ENCODE assay signal across 1 cellular context in genomic region chr22:20572132-20572802, GRCh38.
TF ChIP-seq lines count a peak whose summit lies in the region.

No MANE protein-coding gene starts in this region.

TF ChIP-seq in K562, 482 proteins besides CTCF, POLR2A, EP300 and RAD21 (continued from another document and continues in another):
- TF ChIP-seq, protein P1, sequence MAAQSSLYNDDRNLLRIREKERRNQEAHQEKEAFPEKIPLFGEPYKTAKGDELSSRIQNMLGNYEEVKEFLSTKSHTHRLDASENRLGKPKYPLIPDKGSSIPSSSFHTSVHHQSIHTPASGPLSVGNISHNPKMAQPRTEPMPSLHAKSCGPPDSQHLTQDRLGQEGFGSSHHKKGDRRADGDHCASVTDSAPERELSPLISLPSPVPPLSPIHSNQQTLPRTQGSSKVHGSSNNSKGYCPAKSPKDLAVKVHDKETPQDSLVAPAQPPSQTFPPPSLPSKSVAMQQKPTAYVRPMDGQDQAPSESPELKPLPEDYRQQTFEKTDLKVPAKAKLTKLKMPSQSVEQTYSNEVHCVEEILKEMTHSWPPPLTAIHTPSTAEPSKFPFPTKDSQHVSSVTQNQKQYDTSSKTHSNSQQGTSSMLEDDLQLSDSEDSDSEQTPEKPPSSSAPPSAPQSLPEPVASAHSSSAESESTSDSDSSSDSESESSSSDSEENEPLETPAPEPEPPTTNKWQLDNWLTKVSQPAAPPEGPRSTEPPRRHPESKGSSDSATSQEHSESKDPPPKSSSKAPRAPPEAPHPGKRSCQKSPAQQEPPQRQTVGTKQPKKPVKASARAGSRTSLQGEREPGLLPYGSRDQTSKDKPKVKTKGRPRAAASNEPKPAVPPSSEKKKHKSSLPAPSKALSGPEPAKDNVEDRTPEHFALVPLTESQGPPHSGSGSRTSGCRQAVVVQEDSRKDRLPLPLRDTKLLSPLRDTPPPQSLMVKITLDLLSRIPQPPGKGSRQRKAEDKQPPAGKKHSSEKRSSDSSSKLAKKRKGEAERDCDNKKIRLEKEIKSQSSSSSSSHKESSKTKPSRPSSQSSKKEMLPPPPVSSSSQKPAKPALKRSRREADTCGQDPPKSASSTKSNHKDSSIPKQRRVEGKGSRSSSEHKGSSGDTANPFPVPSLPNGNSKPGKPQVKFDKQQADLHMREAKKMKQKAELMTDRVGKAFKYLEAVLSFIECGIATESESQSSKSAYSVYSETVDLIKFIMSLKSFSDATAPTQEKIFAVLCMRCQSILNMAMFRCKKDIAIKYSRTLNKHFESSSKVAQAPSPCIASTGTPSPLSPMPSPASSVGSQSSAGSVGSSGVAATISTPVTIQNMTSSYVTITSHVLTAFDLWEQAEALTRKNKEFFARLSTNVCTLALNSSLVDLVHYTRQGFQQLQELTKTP (IDR thresholded peaks at IDR 0.05; ENCODE audit: low read depth in 1 of 2, partially characterized antibody in 2 of 2): no peak
- TF ChIP-seq LEF1 (IDR thresholded peaks at IDR 0.05) (no peak), NR1H2 (CRISPR knock-in tag; IDR thresholded peaks at IDR 0.05) (peak; percentile 86; the same call in 1 of the 2 replicates), ZNF449 (CRISPR knock-in tag; IDR thresholded peaks at IDR 0.05) (no peak), ZFPM2 (CRISPR knock-in tag; IDR thresholded peaks at IDR 0.05) (0 out of 2 replicates have a peak, but pooled peaks have one; percentile 40), ZBTB7A (IDR thresholded peaks at IDR 0.05; ENCODE audit: borderline replicate concordance, control insufficient read depth, low read depth, low read length) (no peak), JUNB (CRISPR knock-in tag; conservative IDR thresholded peaks at IDR 0.05) (no peak), IRF1 (CRISPR knock-in tag; IDR thresholded peaks at IDR 0.05; ENCODE audit: borderline replicate concordance) (no peak), ZNF699 (CRISPR knock-in tag; IDR thresholded peaks at IDR 0.05; ENCODE audit: insufficient replicate concordance) (peak; percentile 44), ZNF431 (CRISPR knock-in tag; IDR thresholded peaks at IDR 0.05) (no peak), KAT8 (IDR thresholded peaks at IDR 0.05; ENCODE audit: low read depth) (no peak), ZBTB43 (CRISPR knock-in tag; IDR thresholded peaks at IDR 0.05) (no peak), PHTF2 (CRISPR knock-in tag; IDR thresholded peaks at IDR 0.05) (no peak), NR2C1 (IDR thresholded peaks at IDR 0.05) (no peak), NR2C1 (tag; IDR thresholded peaks at IDR 0.05) (no peak), RCOR1 (IDR thresholded peaks at IDR 0.05; ENCODE audit: borderline replicate concordance in 1 of 2, low read depth in 2 of 2, low read length in 2 of 2) (no peak), FOXM1 (IDR thresholded peaks at IDR 0.05; ENCODE audit: low read depth) (no peak), FOXM1 (CRISPR knock-in tag; IDR thresholded peaks at IDR 0.05; ENCODE audit: low read depth) (no peak), CEBPG (CRISPR knock-in tag; IDR thresholded peaks at IDR 0.05) (no peak; the same call in 1 of the 2 replicates), CEBPG (tag; conservative IDR thresholded peaks at IDR 0.05 in 1 of 2, IDR thresholded peaks at IDR 0.05 in 1 of 2) (no peak), ESRRB (CRISPR knock-in tag; IDR thresholded peaks at IDR 0.05; ENCODE audit: borderline replicate concordance) (no peak), SUPT5H (IDR thresholded peaks at IDR 0.05) (0 out of 2 replicates have a peak, but pooled peaks have one; percentile 12), GABPB2 (CRISPR knock-in tag; conservative IDR thresholded peaks at IDR 0.05) (no peak), NONO (IDR thresholded peaks at IDR 0.05; ENCODE audit: low read depth in 2 of 2, low read length in 1 of 2) (no peak), ZNF324 (CRISPR knock-in tag; IDR thresholded peaks at IDR 0.05) (no peak), YY1 (IDR thresholded peaks at IDR 0.05; ENCODE audit: borderline replicate concordance in 1 of 3, control insufficient read depth in 1 of 3, extremely low read depth in 1 of 3, insufficient read depth in 3 of 3, insufficient read length in 1 of 3, insufficient replicate concordance in 2 of 3, low read depth in 1 of 3, low read length in 2 of 3) (no peak), NELFE (IDR thresholded peaks at IDR 0.05; ENCODE audit: insufficient read depth, insufficient read length) (no peak), NCOA4 (IDR thresholded peaks at IDR 0.05; ENCODE audit: partially characterized antibody) (no peak), TEAD4 (IDR thresholded peaks at IDR 0.05; ENCODE audit: low read length) (no peak), TEAD4 (CRISPR knock-in tag; IDR thresholded peaks at IDR 0.05; ENCODE audit: borderline replicate concordance) (peak; percentile 14), NEUROD1 (IDR thresholded peaks at IDR 0.05; ENCODE audit: borderline replicate concordance, low read depth, low read length, partially characterized antibody) (no peak)
- TF ChIP-seq, protein P2, sequence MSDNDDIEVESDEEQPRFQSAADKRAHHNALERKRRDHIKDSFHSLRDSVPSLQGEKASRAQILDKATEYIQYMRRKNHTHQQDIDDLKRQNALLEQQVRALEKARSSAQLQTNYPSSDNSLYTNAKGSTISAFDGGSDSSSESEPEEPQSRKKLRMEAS (CRISPR knock-in tag; IDR thresholded peaks at IDR 0.05): peak; percentile 58
- TF ChIP-seq, protein P3, sequence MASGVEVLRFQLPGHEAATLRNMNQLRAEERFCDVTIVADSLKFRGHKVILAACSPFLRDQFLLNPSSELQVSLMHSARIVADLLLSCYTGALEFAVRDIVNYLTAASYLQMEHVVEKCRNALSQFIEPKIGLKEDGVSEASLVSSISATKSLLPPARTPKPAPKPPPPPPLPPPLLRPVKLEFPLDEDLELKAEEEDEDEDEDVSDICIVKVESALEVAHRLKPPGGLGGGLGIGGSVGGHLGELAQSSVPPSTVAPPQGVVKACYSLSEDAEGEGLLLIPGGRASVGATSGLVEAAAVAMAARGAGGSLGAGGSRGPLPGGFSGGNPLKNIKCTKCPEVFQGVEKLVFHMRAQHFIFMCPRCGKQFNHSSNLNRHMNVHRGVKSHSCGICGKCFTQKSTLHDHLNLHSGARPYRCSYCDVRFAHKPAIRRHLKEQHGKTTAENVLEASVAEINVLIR (CRISPR knock-in tag; IDR thresholded peaks at IDR 0.05): no peak
- TF ChIP-seq, protein P4, sequence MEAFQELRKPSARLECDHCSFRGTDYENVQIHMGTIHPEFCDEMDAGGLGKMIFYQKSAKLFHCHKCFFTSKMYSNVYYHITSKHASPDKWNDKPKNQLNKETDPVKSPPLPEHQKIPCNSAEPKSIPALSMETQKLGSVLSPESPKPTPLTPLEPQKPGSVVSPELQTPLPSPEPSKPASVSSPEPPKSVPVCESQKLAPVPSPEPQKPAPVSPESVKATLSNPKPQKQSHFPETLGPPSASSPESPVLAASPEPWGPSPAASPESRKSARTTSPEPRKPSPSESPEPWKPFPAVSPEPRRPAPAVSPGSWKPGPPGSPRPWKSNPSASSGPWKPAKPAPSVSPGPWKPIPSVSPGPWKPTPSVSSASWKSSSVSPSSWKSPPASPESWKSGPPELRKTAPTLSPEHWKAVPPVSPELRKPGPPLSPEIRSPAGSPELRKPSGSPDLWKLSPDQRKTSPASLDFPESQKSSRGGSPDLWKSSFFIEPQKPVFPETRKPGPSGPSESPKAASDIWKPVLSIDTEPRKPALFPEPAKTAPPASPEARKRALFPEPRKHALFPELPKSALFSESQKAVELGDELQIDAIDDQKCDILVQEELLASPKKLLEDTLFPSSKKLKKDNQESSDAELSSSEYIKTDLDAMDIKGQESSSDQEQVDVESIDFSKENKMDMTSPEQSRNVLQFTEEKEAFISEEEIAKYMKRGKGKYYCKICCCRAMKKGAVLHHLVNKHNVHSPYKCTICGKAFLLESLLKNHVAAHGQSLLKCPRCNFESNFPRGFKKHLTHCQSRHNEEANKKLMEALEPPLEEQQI (IDR thresholded peaks at IDR 0.05): no peak
- TF ChIP-seq, protein P5, sequence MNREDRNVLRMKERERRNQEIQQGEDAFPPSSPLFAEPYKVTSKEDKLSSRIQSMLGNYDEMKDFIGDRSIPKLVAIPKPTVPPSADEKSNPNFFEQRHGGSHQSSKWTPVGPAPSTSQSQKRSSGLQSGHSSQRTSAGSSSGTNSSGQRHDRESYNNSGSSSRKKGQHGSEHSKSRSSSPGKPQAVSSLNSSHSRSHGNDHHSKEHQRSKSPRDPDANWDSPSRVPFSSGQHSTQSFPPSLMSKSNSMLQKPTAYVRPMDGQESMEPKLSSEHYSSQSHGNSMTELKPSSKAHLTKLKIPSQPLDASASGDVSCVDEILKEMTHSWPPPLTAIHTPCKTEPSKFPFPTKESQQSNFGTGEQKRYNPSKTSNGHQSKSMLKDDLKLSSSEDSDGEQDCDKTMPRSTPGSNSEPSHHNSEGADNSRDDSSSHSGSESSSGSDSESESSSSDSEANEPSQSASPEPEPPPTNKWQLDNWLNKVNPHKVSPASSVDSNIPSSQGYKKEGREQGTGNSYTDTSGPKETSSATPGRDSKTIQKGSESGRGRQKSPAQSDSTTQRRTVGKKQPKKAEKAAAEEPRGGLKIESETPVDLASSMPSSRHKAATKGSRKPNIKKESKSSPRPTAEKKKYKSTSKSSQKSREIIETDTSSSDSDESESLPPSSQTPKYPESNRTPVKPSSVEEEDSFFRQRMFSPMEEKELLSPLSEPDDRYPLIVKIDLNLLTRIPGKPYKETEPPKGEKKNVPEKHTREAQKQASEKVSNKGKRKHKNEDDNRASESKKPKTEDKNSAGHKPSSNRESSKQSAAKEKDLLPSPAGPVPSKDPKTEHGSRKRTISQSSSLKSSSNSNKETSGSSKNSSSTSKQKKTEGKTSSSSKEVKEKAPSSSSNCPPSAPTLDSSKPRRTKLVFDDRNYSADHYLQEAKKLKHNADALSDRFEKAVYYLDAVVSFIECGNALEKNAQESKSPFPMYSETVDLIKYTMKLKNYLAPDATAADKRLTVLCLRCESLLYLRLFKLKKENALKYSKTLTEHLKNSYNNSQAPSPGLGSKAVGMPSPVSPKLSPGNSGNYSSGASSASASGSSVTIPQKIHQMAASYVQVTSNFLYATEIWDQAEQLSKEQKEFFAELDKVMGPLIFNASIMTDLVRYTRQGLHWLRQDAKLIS (CRISPR knock-in tag; IDR thresholded peaks at IDR 0.05): no peak
- TF ChIP-seq, protein P6, sequence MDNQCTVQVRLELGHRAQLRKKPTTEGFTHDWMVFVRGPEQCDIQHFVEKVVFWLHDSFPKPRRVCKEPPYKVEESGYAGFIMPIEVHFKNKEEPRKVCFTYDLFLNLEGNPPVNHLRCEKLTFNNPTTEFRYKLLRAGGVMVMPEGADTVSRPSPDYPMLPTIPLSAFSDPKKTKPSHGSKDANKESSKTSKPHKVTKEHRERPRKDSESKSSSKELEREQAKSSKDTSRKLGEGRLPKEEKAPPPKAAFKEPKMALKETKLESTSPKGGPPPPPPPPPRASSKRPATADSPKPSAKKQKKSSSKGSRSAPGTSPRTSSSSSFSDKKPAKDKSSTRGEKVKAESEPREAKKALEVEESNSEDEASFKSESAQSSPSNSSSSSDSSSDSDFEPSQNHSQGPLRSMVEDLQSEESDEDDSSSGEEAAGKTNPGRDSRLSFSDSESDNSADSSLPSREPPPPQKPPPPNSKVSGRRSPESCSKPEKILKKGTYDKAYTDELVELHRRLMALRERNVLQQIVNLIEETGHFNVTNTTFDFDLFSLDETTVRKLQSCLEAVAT (IDR thresholded peaks at IDR 0.05): no peak
- TF ChIP-seq, protein P7, sequence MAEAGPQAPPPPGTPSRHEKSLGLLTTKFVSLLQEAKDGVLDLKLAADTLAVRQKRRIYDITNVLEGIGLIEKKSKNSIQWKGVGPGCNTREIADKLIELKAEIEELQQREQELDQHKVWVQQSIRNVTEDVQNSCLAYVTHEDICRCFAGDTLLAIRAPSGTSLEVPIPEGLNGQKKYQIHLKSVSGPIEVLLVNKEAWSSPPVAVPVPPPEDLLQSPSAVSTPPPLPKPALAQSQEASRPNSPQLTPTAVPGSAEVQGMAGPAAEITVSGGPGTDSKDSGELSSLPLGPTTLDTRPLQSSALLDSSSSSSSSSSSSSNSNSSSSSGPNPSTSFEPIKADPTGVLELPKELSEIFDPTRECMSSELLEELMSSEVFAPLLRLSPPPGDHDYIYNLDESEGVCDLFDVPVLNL (CRISPR knock-in tag; IDR thresholded peaks at IDR 0.05; ENCODE audit: low read depth): no peak
- TF ChIP-seq, protein P8, sequence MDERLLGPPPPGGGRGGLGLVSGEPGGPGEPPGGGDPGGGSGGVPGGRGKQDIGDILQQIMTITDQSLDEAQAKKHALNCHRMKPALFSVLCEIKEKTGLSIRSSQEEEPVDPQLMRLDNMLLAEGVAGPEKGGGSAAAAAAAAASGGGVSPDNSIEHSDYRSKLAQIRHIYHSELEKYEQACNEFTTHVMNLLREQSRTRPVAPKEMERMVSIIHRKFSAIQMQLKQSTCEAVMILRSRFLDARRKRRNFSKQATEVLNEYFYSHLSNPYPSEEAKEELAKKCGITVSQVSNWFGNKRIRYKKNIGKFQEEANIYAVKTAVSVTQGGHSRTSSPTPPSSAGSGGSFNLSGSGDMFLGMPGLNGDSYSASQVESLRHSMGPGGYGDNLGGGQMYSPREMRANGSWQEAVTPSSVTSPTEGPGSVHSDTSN (CRISPR knock-in tag; IDR thresholded peaks at IDR 0.05; ENCODE audit: low read depth): no peak
- TF ChIP-seq, protein P8 (tag; conservative IDR thresholded peaks at IDR 0.05; ENCODE audit: low read depth): no peak
